In genomic region chr9:6664204-6664683, GRCh38 we compare ENCODE assay signal across 1 cellular context.
TF ChIP-seq lines count a peak whose summit lies in the region.

No MANE protein-coding gene starts in this region.

TF ChIP-seq in liver, 16 proteins besides CTCF, POLR2A, EP300 and RAD21:
- TF ChIP-seq HNF4G (IDR thresholded peaks at IDR 0.05): no peak
- no peak for TF ChIP-seq FOXA1 (IDR thresholded peaks at IDR 0.05)
- no peak for TF ChIP-seq HNF4A (conservative IDR thresholded peaks at IDR 0.05)
- no peak for TF ChIP-seq YY1 (IDR thresholded peaks at IDR 0.05)
- no peak for TF ChIP-seq RXRA (IDR thresholded peaks at IDR 0.05)
- no peak for TF ChIP-seq EGR1 (IDR thresholded peaks at IDR 0.05; ENCODE audit: low read depth in 2 of 2)
- TF ChIP-seq SP1 (IDR thresholded peaks at IDR 0.05): no peak
- TF ChIP-seq FOXA2 (IDR thresholded peaks at IDR 0.05): no peak
- TF ChIP-seq JUND (IDR thresholded peaks at IDR 0.05): no peak
- no peak for TF ChIP-seq MAX (IDR thresholded peaks at IDR 0.05)
- TF ChIP-seq ZBTB33 (IDR thresholded peaks at IDR 0.05): no peak
- no peak for TF ChIP-seq GABPA (IDR thresholded peaks at IDR 0.05 in 1 of 2, conservative IDR thresholded peaks at IDR 0.05 in 1 of 2)
